9 cellular contexts compared by ENCODE assay signal in genomic region chr1:27598902-27599528, GRCh38. TPM values are rescaled to one million over a fixed set of nuclear protein-coding genes. Genes with fewer than 3 reads are reported as not detected.
A peak's percentile ranks its signal among the peaks of the same experiment; 100 is the strongest.
DNase-seq lines count a peak whose midpoint lies in the region; ATAC-seq, FAIRE-seq and TF ChIP-seq lines count a peak whose summit lies in the region.
"Had no signal": no experiment of that assay in that cellular context is flagged by ENCODE, and none has a peak within 500 bp of the region (broad histone marks: within the 10 kb centered on the region; RNA-seq: fewer than 3 reads in every experiment).

No MANE protein-coding gene starts in this region.

- no peaks in the 10 kb centered on the region for H3K27me3 ChIP-seq in IMR-90 (ENCODE audit: control insufficient read depth, insufficient read depth, low read length)
- no peaks in the 10 kb centered on the region for H3K27me3 ChIP-seq in uterus

- peak overlapping the region; percentile 57 for H4K91ac ChIP-seq in IMR-90 (ENCODE audit: insufficient read depth, low read depth, low read length)

- H3K9me3 ChIP-seq in A549 = no peaks in the 10 kb centered on the region
- H3K9me3 ChIP-seq in IMR-90 (ENCODE audit: control insufficient read depth, insufficient read depth, low read length) = no peaks in the 10 kb centered on the region
- no peaks in the 10 kb centered on the region for H3K9me3 ChIP-seq in uterus

- no peak for TF ChIP-seq EP300 in A549 (IDR thresholded peaks at IDR 0.05)

- in situ Hi-C loops in IMR-90 (cut with MboI; ENCODE audit: low sequenced_read_pairs) = no loop called here

- H3K36me3 Mint-ChIP-seq in activated CD4-positive, alpha-beta memory T cell treated with anti-CD3 and anti-CD28 coated beads, Interleukin-2, amount 10 ng/mL, durations not matched to agents 7 days and 5 days (ENCODE audit: low read depth) = no peaks in the 10 kb centered on the region
- H3K36me3 Mint-ChIP-seq: activated naive CD4-positive, alpha-beta T cell treated with anti-CD3 and anti-CD28 coated beads, Interleukin-2, amount 50 U/mL, for 24 hours had no signal

- H3K14ac ChIP-seq in IMR-90 (replicated peaks; ENCODE audit: low read depth, low read length) = peak overlapping the region; percentile 94

- peak overlapping the region; percentile 73 for H2BK5ac ChIP-seq in IMR-90 (ENCODE audit: low read depth, low read length, poor library complexity, severe bottlenecking)

- TF ChIP-seq RAD21 in A549 (conservative IDR thresholded peaks at IDR 0.05 in 1 of 2, IDR thresholded peaks at IDR 0.05 in 1 of 2) = no peak
- no peak for TF ChIP-seq RAD21 in IMR-90 (IDR thresholded peaks at IDR 0.05; ENCODE audit: low read length)

- no peak overlapping the region for H3K27ac Mint-ChIP-seq in activated CD4-positive, alpha-beta memory T cell treated with anti-CD3 and anti-CD28 coated beads, Interleukin-2, amount 10 ng/mL, durations not matched to agents 7 days and 5 days
- H3K27ac Mint-ChIP-seq: activated naive CD4-positive, alpha-beta T cell treated with anti-CD3 and anti-CD28 coated beads, Interleukin-2, amount 50 U/mL, for 24 hours had no signal

- peaks cover 48% of the 10 kb centered on the region for H3K4me1 Mint-ChIP-seq in activated CD4-positive, alpha-beta memory T cell treated with anti-CD3 and anti-CD28 coated beads, Interleukin-2, amount 10 ng/mL, durations not matched to agents 7 days and 5 days

- H3K4ac ChIP-seq in IMR-90 (ENCODE audit: low read depth, low read length) = peak overlapping the region; percentile 92

- no peak for FAIRE-seq in A549 (lab: Jason Lieb, UNC)
- FAIRE-seq in GM19239 (lab: Jason Lieb, UNC) = no peak

- no peaks in the 10 kb centered on the region for H3K9me3 Mint-ChIP-seq in activated CD4-positive, alpha-beta memory T cell treated with anti-CD3 and anti-CD28 coated beads, Interleukin-2, amount 10 ng/mL, durations not matched to agents 7 days and 5 days
- H3K9me3 Mint-ChIP-seq: activated naive CD4-positive, alpha-beta T cell treated with anti-CD3 and anti-CD28 coated beads, Interleukin-2, amount 50 U/mL, for 24 hours had no signal

- TF ChIP-seq POLR2A in A549 (IDR thresholded peaks at IDR 0.05; ENCODE audit: low read length) (no peak), IMR-90 (IDR thresholded peaks at IDR 0.05; ENCODE audit: low read depth, low read length) (no peak), uterus (IDR thresholded peaks at IDR 0.05) (peak; percentile 20 to 28)

- H3K4me3 Mint-ChIP-seq in activated CD4-positive, alpha-beta memory T cell treated with anti-CD3 and anti-CD28 coated beads, Interleukin-2, amount 10 ng/mL, durations not matched to agents 7 days and 5 days = no peak overlapping the region
- H3K4me3 Mint-ChIP-seq: activated naive CD4-positive, alpha-beta T cell treated with anti-CD3 and anti-CD28 coated beads, Interleukin-2, amount 50 U/mL, for 24 hours had no signal

- peak overlapping the region; percentile 1 for H2AFZ ChIP-seq in IMR-90 (replicated peaks; ENCODE audit: low read length, poor library complexity)

- peaks cover 86% of the 10 kb centered on the region for H4K20me1 ChIP-seq in IMR-90 (ENCODE audit: insufficient read depth, low read length)

- intact Hi-C loops in IMR-90 (cut with micrococcal nuclease) = no loop called here
- intact Hi-C loops in uterus (cut with DNase I; ENCODE audit: low total_unique reads) = no loop called here

- no TSS peak for BruUV-seq in IMR-90 (replicated peaks; lab: Mats Ljungman, UMichigan)

- ATAC-seq in A549 (peak in 1 of 2 experiments; percentile 4; a peak in 1 of 6 replicates), IMR-90 (ENCODE audit: low read depth) (peak; percentile 59), GM19324 (IDR thresholded peaks at IDR 0.05; ENCODE audit: low FRiP score, unreplicated experiment) (no peak)

- H3K9me1 ChIP-seq in IMR-90 (ENCODE audit: insufficient read depth, low read length) = peaks cover 32% of the 10 kb centered on the region

- TF ChIP-seq CTCF in A549 (IDR thresholded peaks at IDR 0.05) (no peak), IMR-90 (conservative IDR thresholded peaks at IDR 0.05; ENCODE audit: low read depth, low read length) (no peak), fibroblast of mammary gland (conservative IDR thresholded peaks at IDR 0.05; ENCODE audit: control insufficient read depth, insufficient read depth, low read depth, low read length) (no peak), uterus (IDR thresholded peaks at IDR 0.05) (no peak)

- H2BK20ac ChIP-seq in IMR-90 (ENCODE audit: low read depth, low read length) = peak overlapping the region; percentile 71; the same call in 1 of the 2 replicates

- peak overlapping the region; percentile 80 for H2AK9ac ChIP-seq in IMR-90 (replicated peaks; ENCODE audit: low read depth, low read length, poor library complexity)

- WGBS in A549 (ENCODE audit: missing lambda C conversion rate) = 20% methylated on average over 2 of the region's 6 CpGs
- 0% methylated on average over 2 of the region's 6 CpGs; no CpG with 5 or more reads in 1 of the 2 experiments for WGBS in IMR-90 (ENCODE audit: extremely low coverage in 2 of 2, insufficient read length in 1 of 2), 2 experiments

- H3K36me3 ChIP-seq in IMR-90 (ENCODE audit: control insufficient read depth, insufficient read depth, low read length) (peaks cover 3% of the 10 kb centered on the region; the same call in 1 of the 2 replicates), uterus (no peaks in the 10 kb centered on the region)

- 0 out of 2 replicates have a peak overlapping the region, but pooled peaks have one; percentile 61 for H3K56ac ChIP-seq in IMR-90 (ENCODE audit: extremely low read depth, insufficient read depth, low read length)

- peak overlapping the region; percentile 15; the same call in 1 of the 2 replicates for H3K9ac ChIP-seq in IMR-90 (ENCODE audit: low read depth, low read length)

- CTCF ChIA-PET in A549 (lab: Yijun Ruan, JAX) (interaction anchor here (1.7 to 23.7 kb wide), 4 partner anchors 29 to 242 kb away, joined by 4 to 314 read pairs (median 31); no protein-coding TSS in a partner anchor), IMR-90 (lab: Yijun Ruan, JAX) (interaction anchor here (0.6 to 1.9 kb wide), 2 partner anchors 24 to 42 kb away, joined by 6 to 10 read pairs; no protein-coding TSS in a partner anchor)
- CTCF ChIA-PET in activated CD4-positive, alpha-beta memory T cell treated with anti-CD3 and anti-CD28 coated beads, Interleukin-2, amount 10 ng/mL, durations not matched to agents 7 days and 5 days (lab: Charles Lee) = interaction anchor here (8.4 kb wide), 1 partner anchor 42 kb away, joined by 70 read pairs; no protein-coding TSS in a partner anchor

- peaks cover 6% of the 10 kb centered on the region for H3K27me3 Mint-ChIP-seq in activated CD4-positive, alpha-beta memory T cell treated with anti-CD3 and anti-CD28 coated beads, Interleukin-2, amount 10 ng/mL, durations not matched to agents 7 days and 5 days
- H3K27me3 Mint-ChIP-seq: activated naive CD4-positive, alpha-beta T cell treated with anti-CD3 and anti-CD28 coated beads, Interleukin-2, amount 50 U/mL, for 24 hours had no signal

- peak overlapping the region; percentile 12; the same call in 1 of the 3 replicates for H2BK15ac ChIP-seq in IMR-90 (ENCODE audit: low read depth, low read length)

- peak overlapping the region in 1 of 2 experiments; percentile 77; a peak in 3 of 6 replicates for H3K27ac ChIP-seq in A549
- H3K27ac ChIP-seq in IMR-90 (ENCODE audit: insufficient read depth, low read length) = peak overlapping the region; percentile 68
- peak overlapping the region; percentile 92 to 99 for H3K27ac ChIP-seq in uterus

- H3K18ac ChIP-seq in IMR-90 (ENCODE audit: low read depth, low read length) = peak overlapping the region; percentile 57

- peak overlapping the region; percentile 86 for H2BK120ac ChIP-seq in IMR-90 (ENCODE audit: low read depth, low read length)

- H3K4me1 ChIP-seq in A549 = peaks cover 64% of the 10 kb centered on the region
- peaks cover 63% of the 10 kb centered on the region for H3K4me1 ChIP-seq in IMR-90 (ENCODE audit: control insufficient read depth, insufficient read depth, low read length)
- H3K4me1 ChIP-seq in uterus = peaks cover 0 to 57% of the 10 kb centered on the region in 2 donors

- peak overlapping the region in 1 of 2 experiments; percentile 65; a peak in 2 of 4 replicates for H4K8ac ChIP-seq in IMR-90 (ENCODE audit: low read depth in 2 of 2, low read length in 2 of 2)

- H3K4me3 ChIP-seq in A549 (no peak overlapping the region), IMR-90 (ENCODE audit: insufficient read depth, low read depth, low read length) (no peak overlapping the region), fibroblast of mammary gland (ENCODE audit: control insufficient read depth, low read depth, low read length) (no peak overlapping the region), uterus (peak overlapping the region in 1 of 2 donors; percentile 20)

- dilution Hi-C loops in IMR-90 (cut with HindIII; ENCODE audit: low sequenced_read_pairs, unreplicated experiment) = no loop called here

- POLR2A ChIA-PET in A549 (lab: Yijun Ruan, JAX) (no interaction called here), IMR-90 (lab: Charles Lee; ENCODE audit: unreplicated experiment) (no interaction called here)
- POLR2A ChIA-PET in activated CD4-positive, alpha-beta memory T cell treated with anti-CD3 and anti-CD28 coated beads, Interleukin-2, amount 10 ng/mL, durations not matched to agents 7 days and 5 days (lab: Charles Lee) = interaction anchor here (0.7 to 1.3 kb wide), 2 partner anchors 42 to 76 kb away, joined by 3 read pairs; no protein-coding TSS in a partner anchor

- H3K23ac ChIP-seq in IMR-90 (ENCODE audit: low read depth, low read length) = peak overlapping the region; percentile 89; the same call in 1 of the 2 replicates

- H4K5ac ChIP-seq in IMR-90 (ENCODE audit: low read depth, low read length) = peak overlapping the region; percentile 54; the same call in 1 of the 2 replicates

- H3K79me1 ChIP-seq in IMR-90 (ENCODE audit: low read depth in 1 of 2, low read length in 2 of 2) = peaks cover 37 to 84% of the 10 kb centered on the region in 2 experiments

- H3K4me2 ChIP-seq in A549 (peak overlapping the region; percentile 57), IMR-90 (ENCODE audit: low read depth, low read length) (peak overlapping the region; percentile 75)

- peak overlapping the region; percentile 96 for H2AK5ac ChIP-seq in IMR-90 (ENCODE audit: low read depth, low read length)

- DNase-seq in A549 (ENCODE audit: low read depth in 1 of 2, low spot score in 1 of 2) (no peak), IMR-90 (peak; percentile 77), fibroblast of mammary gland (ENCODE audit: low read depth) (peak; percentile 64), occipital lobe (lab: John Stamatoyannopoulos, UW) (peak; percentile 30), uterus (peak; percentile 87 to 88), GM19239 (ENCODE audit: insufficient read length, low spot score) (no peak)
- DNase-seq in activated CD4-positive, alpha-beta memory T cell treated with anti-CD3 and anti-CD28 coated beads, Interleukin-2, amount 10 ng/mL, durations not matched to agents 7 days and 5 days = peak; percentile 53

RNA-seq across cellular contexts. Expression of gene AHDC1, which starts 4.9 kb away (rescaled TPM):
- polyA plus RNA-seq in A549 (2011; rRNA removed) = 1.3 and 2.6 TPM in 2 replicates
- polyA plus RNA-seq in A549 (2012; cell fraction: cytosol; rRNA removed) = 5.0 and 6.2 TPM in 2 replicates
- polyA plus RNA-seq in A549 (2012; cell fraction: nucleus; rRNA removed) = 12.9 and 17.1 TPM in 2 replicates
- polyA plus RNA-seq in A549 (2017; fragmentation: RNase III; extraction: RNeasy Plus Mini Kit Qiagen cat#74134 plus additional on column Dnase treatment) = 9.8 to 11.5 TPM (median 10.0 TPM) in 3 replicates
- 2.9 and 3.6 TPM in 2 replicates for polyA minus RNA-seq in A549 (2011; rRNA and poly(A)+ RNA removed)
- 1.7 and 2.0 TPM in 2 replicates for total RNA-seq in IMR-90 (2012; rRNA removed)
- 11.6 and 16.1 TPM in 2 replicates for polyA plus RNA-seq in IMR-90 (2012; rRNA removed)
- 4.9 and 11.5 TPM in 2 replicates for polyA plus RNA-seq in IMR-90 (2012; cell fraction: cytosol; rRNA removed)
- polyA plus RNA-seq in IMR-90 (2012; cell fraction: nucleus; rRNA removed; ENCODE audit: low replicate concordance) = 25.9 and 46.8 TPM in 2 replicates
- total RNA-seq in activated CD4-positive, alpha-beta memory T cell treated with anti-CD3 and anti-CD28 coated beads, Interleukin-2, amount 10 ng/mL, durations not matched to agents 7 days and 5 days = 10 to 100 TPM; 16.9 to 18.9 TPM
- 11.9 TPM for total RNA-seq in occipital lobe
- 100 to 1,000 TPM in 1 of 4 donors, 10 to 100 TPM in 3; 11.2 to 179 (median 50.7) TPM for total RNA-seq in uterus

RNA-seq across cellular contexts. Expression of gene FGR, which starts 36.0 kb away (rescaled TPM):
- not detected in 2 replicates for polyA plus RNA-seq in A549 (2011; rRNA removed)
- polyA plus RNA-seq in A549 (2012; cell fraction: cytosol; rRNA removed) = not detected in 2 replicates
- polyA plus RNA-seq in A549 (2012; cell fraction: nucleus; rRNA removed) = not detected in 2 replicates
- polyA plus RNA-seq in A549 (2017; fragmentation: RNase III; extraction: RNeasy Plus Mini Kit Qiagen cat#74134 plus additional on column Dnase treatment) = not detected in 3 replicates
- not detected in 2 replicates for polyA minus RNA-seq in A549 (2011; rRNA and poly(A)+ RNA removed)
- not detected in 2 replicates for total RNA-seq in IMR-90 (2012; rRNA removed)
- not detected in 2 replicates for polyA plus RNA-seq in IMR-90 (2012; rRNA removed)
- polyA plus RNA-seq in IMR-90 (2012; cell fraction: cytosol; rRNA removed) = not detected in 2 replicates
- polyA plus RNA-seq in IMR-90 (2012; cell fraction: nucleus; rRNA removed; ENCODE audit: low replicate concordance) = 0.08 TPM in 1 of 2 replicates, not detected in the other
- total RNA-seq in activated CD4-positive, alpha-beta memory T cell treated with anti-CD3 and anti-CD28 coated beads, Interleukin-2, amount 10 ng/mL, durations not matched to agents 7 days and 5 days = not detected
- 0.78 TPM for total RNA-seq in occipital lobe
- 10 to 100 TPM in 3 of 4 donors, 1 to 10 TPM in 1; 3.0 to 35.9 (median 18.8) TPM for total RNA-seq in uterus

Comparison
In these comparisons a context has a peak if more than half of its experiments do, and no peak if none do; other contexts are left out.
1. DNase-seq: peak in IMR-90 (single experiment), activated CD4-positive, alpha-beta memory T cell treated with anti-CD3 and anti-CD28 coated beads, Interleukin-2, amount 10 ng/mL, durations not matched to agents 7 days and 5 days (single experiment), fibroblast of mammary gland (single experiment), occipital lobe (single experiment) and uterus (2 of 2); none in A549 (0 of 2) and GM19239 (single experiment).
2. POLR2A ChIP-seq: peak in uterus (2 of 2); none in A549 (single experiment) and IMR-90 (single experiment).